Comparison of ENCODE assay signal across 18 cellular contexts in genomic region chr1:159483501-159483900, GRCh38.
A peak's percentile ranks its signal among the peaks of the same experiment; 100 is the strongest.
DNase-seq lines count a peak whose midpoint lies in the region; TF ChIP-seq lines count a peak whose summit lies in the region.
"Had no signal": no experiment of that assay in that cellular context is flagged by ENCODE, and none has a peak within 500 bp of the region (broad histone marks: within the 10 kb centered on the region; RNA-seq: fewer than 3 reads in every experiment).

No MANE protein-coding gene starts in this region.

- no peak overlapping the region for H3K4me3 ChIP-seq in fibroblast of mammary gland (ENCODE audit: control insufficient read depth, low read depth, low read length)
- H3K4me3 ChIP-seq: A549; BLaER1 treated with 17β-estradiol and CSF1 and Interleukin-3, amounts not matched to agents 10 nM and 100 nM had no signal

- DNase-seq in ELR (ENCODE audit: low read depth) (peak; percentile 15), amniotic epithelial cell (ENCODE audit: low read depth) (peak; percentile 76), fibroblast of mammary gland (ENCODE audit: low read depth) (peak; percentile 21), NCI-H526 (lab: John Stamatoyannopoulos, UW) (no peak), epidermal melanocyte (ENCODE audit: insufficient read length, low spot score) (no peak)
- DNase-seq in activated naive CD4-positive, alpha-beta T cell treated with Interleukin-2 at 50 U/mL for 16 hours = no peak
- DNase-seq: 8988T; ACHN; AML-193; BE2C; CD4-positive, alpha-beta T cell; CD8-positive, alpha-beta memory T cell; DMS 273 treated with DMSO at 0.1 percent for 48 hours; DMS79; H7; HCEC 1CT had no signal

- TF ChIP-seq CTCF in fibroblast of mammary gland (conservative IDR thresholded peaks at IDR 0.05; ENCODE audit: control insufficient read depth, insufficient read depth, low read depth, low read length) = no peak

Comparison
In these comparisons a context has a peak if more than half of its experiments do, and no peak if none do; other contexts are left out.
1. DNase-seq: peak in ELR (single experiment), amniotic epithelial cell (single experiment) and fibroblast of mammary gland (single experiment); none in NCI-H526 (0 of 2), epidermal melanocyte (single experiment) and activated naive CD4-positive, alpha-beta T cell treated with Interleukin-2 at 50 U/mL for 16 hours (single experiment).